33 cellular contexts compared by ENCODE assay signal in the genomic region with DNA sequence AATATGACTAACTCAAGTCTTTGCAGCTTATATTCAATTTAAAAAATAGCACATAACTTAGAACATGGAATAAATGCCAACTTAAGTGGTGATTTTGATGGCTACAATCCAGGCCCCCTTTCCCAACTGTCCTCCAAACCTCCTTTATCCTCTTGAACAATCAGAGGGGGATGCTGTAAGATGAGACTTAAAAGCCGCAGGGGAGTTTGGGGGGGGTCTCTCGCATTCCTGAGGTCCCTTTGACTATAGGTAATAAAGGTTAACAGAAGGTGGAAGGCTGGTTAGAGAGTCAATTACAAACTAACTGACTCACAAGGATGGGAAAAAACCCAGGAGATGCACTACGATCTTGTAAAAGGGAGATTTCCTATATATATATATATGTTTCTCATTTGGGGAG.
"Had no signal": no experiment of that assay in that cellular context is flagged by ENCODE, and none has a peak within 500 bp of the region (broad histone marks: within the 10 kb centered on the region; RNA-seq: fewer than 3 reads in every experiment).

No MANE protein-coding gene starts in this region.

- H3K27ac ChIP-seq: brain microvascular endothelial cell, coronary artery, heart left ventricle, WERI-Rb-1 had no signal

- H3K4me1 Mint-ChIP-seq: activated CD8-positive, alpha-beta memory T cell treated with anti-CD3 and anti-CD28 coated beads, Interleukin-2, amount 10 ng/mL, durations not matched to agents 7 days and 5 days; activated naive CD4-positive, alpha-beta T cell treated with anti-CD3 and anti-CD28 coated beads, Interleukin-2, amount 10 ng/mL, durations not matched to agents 7 days and 5 days; central memory CD8-positive, alpha-beta T cell; T-helper 17 cell had no signal

- DNase-seq: activated CD4-positive, alpha-beta memory T cell treated with anti-CD3 and anti-CD28 coated beads for 36 hours; activated CD4-positive, alpha-beta T cell treated with anti-CD3 and anti-CD28 coated beads for 36 hours; activated CD4-positive, alpha-beta T cell treated with anti-CD3 and anti-CD28 coated beads, Interleukin-2, amount 10 ng/mL, durations not matched to agents 24 days and 14 days; activated CD4-positive, CD25-positive, alpha-beta regulatory T cell; activated CD4-positive, CD25-positive, alpha-beta regulatory T cell treated with anti-CD3 and anti-CD28 coated beads, Interleukin-2, amount 50 U/mL, for 72 hours; activated CD8-positive, alpha-beta memory T cell treated with anti-CD3 and anti-CD28 coated beads, Interleukin-2, amount 10 ng/mL, durations not matched to agents 7 days and 5 days; activated CD8-positive, alpha-beta memory T cell treated with anti-CD3 and anti-CD28 coated beads, Interleukin-2, amount 50 U/mL, for 4 hours; activated CD8-positive, alpha-beta T cell treated with anti-CD3 and anti-CD28 coated beads, Interleukin-2, amount 10 ng/mL, durations not matched to agents 7 days and 5 days; activated gamma-delta T cell; activated naive CD4-positive, alpha-beta T cell; activated naive CD4-positive, alpha-beta T cell treated with anti-CD3 and anti-CD28 coated beads, Interleukin-2, amount 10 ng/mL, durations not matched to agents 7 days and 5 days; activated T-cell treated with anti-CD3 and anti-CD28 coated beads, Interleukin-2, amount 50 U/mL, for 1 hour; activated T-cell treated with anti-CD3 and anti-CD28 coated beads, Interleukin-2, amount 50 U/mL, for 48 hours; amniotic stem cell; anterior cingulate cortex; brain microvascular endothelial cell; dorsolateral prefrontal cortex; effector memory CD4-positive, alpha-beta T cell; endodermal cell; foreskin fibroblast; heart left ventricle; T-helper 1 cell; T-helper 17 cell; T1000; WERI-Rb-1 had no signal

- H3K4me3 Mint-ChIP-seq: activated CD4-positive, alpha-beta memory T cell treated with anti-CD3 and anti-CD28 coated beads for 36 hours; activated CD4-positive, alpha-beta T cell treated with anti-CD3 and anti-CD28 coated beads for 36 hours; activated CD4-positive, alpha-beta T cell treated with anti-CD3 and anti-CD28 coated beads, Interleukin-2, amount 10 ng/mL, durations not matched to agents 24 days and 14 days; activated CD8-positive, alpha-beta memory T cell treated with anti-CD3 and anti-CD28 coated beads, Interleukin-2, amount 10 ng/mL, durations not matched to agents 7 days and 5 days; activated CD8-positive, alpha-beta T cell treated with anti-CD3 and anti-CD28 coated beads, Interleukin-2, amount 10 ng/mL, durations not matched to agents 7 days and 5 days; activated naive CD4-positive, alpha-beta T cell treated with anti-CD3 and anti-CD28 coated beads, Interleukin-2, amount 10 ng/mL, durations not matched to agents 7 days and 5 days; activated naive CD8-positive, alpha-beta T cell; activated T-helper 1 cell treated with anti-CD3 and anti-CD28 coated beads, Interleukin-12 subunit alpha, Interleukin-12 subunit beta, Interleukin-2, Interleukin-4 antibody, amounts not matched to agents 30 ng/mL and 10 ng/mL and 1 ng/mL, durations not matched to agents 14 hours and 24 hours and 36 hours; central memory CD8-positive, alpha-beta T cell; dendritic cell treated with granulocyte-macrophage colony-stimulating factor and Interleukin-4, amounts not matched to agents 40 ng/mL and 50 ng/mL, for 4 days; endodermal cell; T-helper 17 cell; T-helper 2 cell treated with Interferon-gamma antibody and Interleukin-4, amounts not matched to agents 5 μg/mL and 100 μg/mL, for 36 hours had no signal

- H3K27me3 ChIP-seq: brain microvascular endothelial cell, dorsolateral prefrontal cortex had no signal

- ATAC-seq: activated CD4-positive, alpha-beta T cell treated with anti-CD3 and anti-CD28 coated beads for 36 hours; activated CD8-positive, alpha-beta memory T cell treated with anti-CD3 and anti-CD28 coated beads, Interleukin-2, amount 10 ng/mL, durations not matched to agents 7 days and 5 days; activated CD8-positive, alpha-beta T cell treated with anti-CD3 and anti-CD28 coated beads, Interleukin-2, amount 10 ng/mL, durations not matched to agents 7 days and 5 days; esophagus mucosa; heart left ventricle; T-helper 17 cell had no signal

- H3K27me3 Mint-ChIP-seq: activated CD4-positive, alpha-beta memory T cell treated with anti-CD3 and anti-CD28 coated beads for 36 hours; activated CD8-positive, alpha-beta memory T cell treated with anti-CD3 and anti-CD28 coated beads, Interleukin-2, amount 10 ng/mL, durations not matched to agents 7 days and 5 days; activated naive CD4-positive, alpha-beta T cell treated with anti-CD3 and anti-CD28 coated beads, Interleukin-2, amount 10 ng/mL, durations not matched to agents 7 days and 5 days; central memory CD8-positive, alpha-beta T cell; dendritic cell treated with granulocyte-macrophage colony-stimulating factor and Interleukin-4, amounts not matched to agents 40 ng/mL and 50 ng/mL, for 4 days; T-helper 17 cell had no signal

- H3K4me1 ChIP-seq: heart left ventricle had no signal

- H3K4me3 ChIP-seq: coronary artery, dorsolateral prefrontal cortex, heart left ventricle had no signal

- H3K36me3 ChIP-seq: brain microvascular endothelial cell, heart left ventricle, WERI-Rb-1 had no signal

- H3K9me3 Mint-ChIP-seq: activated CD4-positive, alpha-beta T cell treated with anti-CD3 and anti-CD28 coated beads, Interleukin-2, amount 10 ng/mL, durations not matched to agents 24 days and 14 days had no signal

- H3K27ac Mint-ChIP-seq: activated CD4-positive, alpha-beta memory T cell treated with anti-CD3 and anti-CD28 coated beads for 36 hours; activated CD4-positive, alpha-beta T cell treated with anti-CD3 and anti-CD28 coated beads for 36 hours; activated CD4-positive, alpha-beta T cell treated with anti-CD3 and anti-CD28 coated beads, Interleukin-2, amount 10 ng/mL, durations not matched to agents 24 days and 14 days; activated CD8-positive, alpha-beta memory T cell treated with anti-CD3 and anti-CD28 coated beads, Interleukin-2, amount 10 ng/mL, durations not matched to agents 7 days and 5 days; activated CD8-positive, alpha-beta T cell treated with anti-CD3 and anti-CD28 coated beads, Interleukin-2, amount 10 ng/mL, durations not matched to agents 7 days and 5 days; activated naive CD4-positive, alpha-beta T cell treated with anti-CD3 and anti-CD28 coated beads, Interleukin-2, amount 10 ng/mL, durations not matched to agents 7 days and 5 days; activated naive CD8-positive, alpha-beta T cell; activated T-helper 1 cell treated with anti-CD3 and anti-CD28 coated beads, Interleukin-12 subunit alpha, Interleukin-12 subunit beta, Interleukin-2, Interleukin-4 antibody, amounts not matched to agents 30 ng/mL and 10 ng/mL and 1 ng/mL, durations not matched to agents 14 hours and 24 hours and 36 hours; activated T-helper 2 cell treated with anti-CD3 and anti-CD28 coated beads, Interferon-gamma antibody, Interleukin-2, Interleukin-4, amounts not matched to agents 10 μg/mL and 5 μg/mL and 100 μg/mL, durations not matched to agents 14 hours and 24 hours and 36 hours; dendritic cell treated with granulocyte-macrophage colony-stimulating factor and Interleukin-4, amounts not matched to agents 40 ng/mL and 50 ng/mL, for 4 days; endodermal cell; T-helper 17 cell; T-helper 2 cell treated with Interferon-gamma antibody and Interleukin-4, amounts not matched to agents 5 μg/mL and 100 μg/mL, for 36 hours had no signal

- H3K36me3 Mint-ChIP-seq: activated CD4-positive, alpha-beta memory T cell treated with anti-CD3 and anti-CD28 coated beads for 36 hours; activated CD8-positive, alpha-beta memory T cell treated with anti-CD3 and anti-CD28 coated beads, Interleukin-2, amount 10 ng/mL, durations not matched to agents 7 days and 5 days; activated naive CD4-positive, alpha-beta T cell treated with anti-CD3 and anti-CD28 coated beads, Interleukin-2, amount 10 ng/mL, durations not matched to agents 7 days and 5 days; activated naive CD8-positive, alpha-beta T cell had no signal
